1 cellular context compared by ENCODE assay signal in the genomic region with DNA sequence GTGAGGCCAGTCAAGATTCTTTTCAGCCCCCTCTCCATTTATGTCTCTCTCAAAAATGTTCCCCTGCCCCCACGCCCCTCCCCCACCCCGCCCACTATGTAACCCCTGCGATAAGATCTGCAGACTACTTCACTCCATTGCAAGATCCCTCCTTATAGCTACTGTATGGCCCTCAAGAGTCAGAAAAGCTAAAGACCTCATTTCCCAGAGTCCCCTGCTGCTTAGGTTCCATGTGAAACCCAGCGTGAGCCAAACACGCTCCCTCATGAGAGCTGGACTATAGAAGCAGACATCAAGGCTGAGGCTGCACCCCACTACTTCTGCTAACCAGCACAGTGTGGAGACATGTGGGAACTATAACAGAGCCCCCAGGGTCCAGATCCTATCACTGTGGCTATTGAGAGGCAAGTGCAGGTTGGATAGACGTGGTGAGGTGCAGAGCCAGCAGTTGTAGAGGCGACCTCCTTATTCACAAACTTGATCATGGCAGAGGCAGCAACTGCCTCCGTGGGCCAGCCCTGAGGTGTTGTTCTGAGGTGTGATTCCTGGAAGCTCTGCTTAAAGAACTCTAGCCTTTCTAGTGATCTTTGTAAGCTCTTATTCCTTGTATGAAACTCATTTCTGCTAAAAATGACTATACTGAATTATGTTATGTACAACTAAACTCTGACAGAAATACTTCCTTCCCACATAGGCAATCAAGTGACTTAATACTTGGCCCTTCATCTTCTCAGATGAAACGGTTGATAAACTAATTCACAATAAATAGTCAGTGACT.
TF ChIP-seq lines count a peak whose summit lies in the region.

No MANE protein-coding gene starts in this region.

TF ChIP-seq in K562, 482 proteins besides CTCF, POLR2A, EP300 and RAD21 (continued from another document and continues in another):
- TF ChIP-seq DEAF1 (CRISPR knock-in tag; IDR thresholded peaks at IDR 0.05) (no peak), ZNF77 (CRISPR knock-in tag; IDR thresholded peaks at IDR 0.05) (no peak), RNF2 (IDR thresholded peaks at IDR 0.05) (no peak), LEF1 (IDR thresholded peaks at IDR 0.05) (peak; percentile 29; the same call in 1 of the 2 replicates), CUX1 (CRISPR knock-in tag; IDR thresholded peaks at IDR 0.05) (no peak), SETDB1 (IDR thresholded peaks at IDR 0.05; ENCODE audit: low read length) (no peak), THRAP3 (IDR thresholded peaks at IDR 0.05; ENCODE audit: borderline replicate concordance) (no peak), RCOR1 (IDR thresholded peaks at IDR 0.05; ENCODE audit: borderline replicate concordance in 1 of 2, low read depth in 2 of 2, low read length in 2 of 2) (no peak), HNRNPLL (IDR thresholded peaks at IDR 0.05; ENCODE audit: low read depth, low read length, poor library complexity, severe bottlenecking) (no peak), NR2C1 (IDR thresholded peaks at IDR 0.05) (no peak), NR2C1 (tag; IDR thresholded peaks at IDR 0.05) (peak; percentile 60; the same call in 1 of the 2 replicates), ZNF583 (CRISPR knock-in tag; IDR thresholded peaks at IDR 0.05) (peak; percentile 29; the same call in 1 of the 2 replicates), CXXC5 (CRISPR knock-in tag; IDR thresholded peaks at IDR 0.05) (peak; percentile 50; the same call in 1 of the 2 replicates), HDAC8 (tag; IDR thresholded peaks at IDR 0.05) (no peak), TSC22D4 (tag; IDR thresholded peaks at IDR 0.05) (no peak), NFRKB (IDR thresholded peaks at IDR 0.05; ENCODE audit: low read depth) (no peak), ZFP36 (IDR thresholded peaks at IDR 0.05; ENCODE audit: low read depth, low read length, partially characterized antibody) (no peak), HBP1 (CRISPR knock-in tag; IDR thresholded peaks at IDR 0.05) (no peak), PRPF4 (IDR thresholded peaks at IDR 0.05; ENCODE audit: insufficient read depth, low read depth, low read length, poor library complexity, severe bottlenecking) (no peak), GATAD2B (IDR thresholded peaks at IDR 0.05; ENCODE audit: borderline replicate concordance) (no peak), PBX2 (CRISPR knock-in tag; IDR thresholded peaks at IDR 0.05; ENCODE audit: low read depth) (no peak), PBX2 (tag; conservative IDR thresholded peaks at IDR 0.05; ENCODE audit: low read depth) (no peak), KLF1 (tag; IDR thresholded peaks at IDR 0.05) (no peak), ZFX (CRISPR knock-in tag; IDR thresholded peaks at IDR 0.05) (no peak), ZFP30 (CRISPR knock-in tag; IDR thresholded peaks at IDR 0.05; ENCODE audit: borderline replicate concordance) (no peak), GATA2 (CRISPR knock-in tag; IDR thresholded peaks at IDR 0.05) (0 out of 2 replicates have a peak, but pooled peaks have one; percentile 10), SNIP1 (IDR thresholded peaks at IDR 0.05; ENCODE audit: low read depth) (no peak), FOS (IDR thresholded peaks at IDR 0.05; ENCODE audit: extremely low read depth, insufficient read length) (no peak), SMAD2 (IDR thresholded peaks at IDR 0.05; ENCODE audit: low read depth, low read length) (no peak), ZNF232 (CRISPR knock-in tag; IDR thresholded peaks at IDR 0.05) (no peak), MBD2 (IDR thresholded peaks at IDR 0.05; ENCODE audit: borderline replicate concordance, low read depth) (no peak), ZNF695 (CRISPR knock-in tag; IDR thresholded peaks at IDR 0.05) (no peak), ZFP91 (CRISPR knock-in tag; IDR thresholded peaks at IDR 0.05) (no peak), HNRNPUL1 (IDR thresholded peaks at IDR 0.05; ENCODE audit: low read length) (no peak), CTBP1 (IDR thresholded peaks at IDR 0.05; ENCODE audit: borderline replicate concordance) (no peak), DMBX1 (CRISPR knock-in tag; IDR thresholded peaks at IDR 0.05; ENCODE audit: borderline replicate concordance) (peak; percentile 90), SMAD4 (CRISPR knock-in tag; conservative IDR thresholded peaks at IDR 0.05) (peak; percentile 58; the same call in 1 of the 2 replicates), POU5F1 (IDR thresholded peaks at IDR 0.05; ENCODE audit: borderline replicate concordance, low read depth, low read length, partially characterized antibody) (no peak), ASH1L (IDR thresholded peaks at IDR 0.05; ENCODE audit: borderline replicate concordance, low read depth, partially characterized antibody) (no peak), COPS2 (conservative IDR thresholded peaks at IDR 0.05) (no peak), ZNF175 (CRISPR knock-in tag; IDR thresholded peaks at IDR 0.05; ENCODE audit: low read depth) (peak; percentile 55; the same call in 1 of the 2 replicates)
- TF ChIP-seq, protein P1, sequence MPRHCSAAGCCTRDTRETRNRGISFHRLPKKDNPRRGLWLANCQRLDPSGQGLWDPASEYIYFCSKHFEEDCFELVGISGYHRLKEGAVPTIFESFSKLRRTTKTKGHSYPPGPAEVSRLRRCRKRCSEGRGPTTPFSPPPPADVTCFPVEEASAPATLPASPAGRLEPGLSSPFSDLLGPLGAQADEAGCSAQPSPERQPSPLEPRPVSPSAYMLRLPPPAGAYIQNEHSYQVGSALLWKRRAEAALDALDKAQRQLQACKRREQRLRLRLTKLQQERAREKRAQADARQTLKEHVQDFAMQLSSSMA (CRISPR knock-in tag; IDR thresholded peaks at IDR 0.05), result no peak
- TF ChIP-seq, protein P2, sequence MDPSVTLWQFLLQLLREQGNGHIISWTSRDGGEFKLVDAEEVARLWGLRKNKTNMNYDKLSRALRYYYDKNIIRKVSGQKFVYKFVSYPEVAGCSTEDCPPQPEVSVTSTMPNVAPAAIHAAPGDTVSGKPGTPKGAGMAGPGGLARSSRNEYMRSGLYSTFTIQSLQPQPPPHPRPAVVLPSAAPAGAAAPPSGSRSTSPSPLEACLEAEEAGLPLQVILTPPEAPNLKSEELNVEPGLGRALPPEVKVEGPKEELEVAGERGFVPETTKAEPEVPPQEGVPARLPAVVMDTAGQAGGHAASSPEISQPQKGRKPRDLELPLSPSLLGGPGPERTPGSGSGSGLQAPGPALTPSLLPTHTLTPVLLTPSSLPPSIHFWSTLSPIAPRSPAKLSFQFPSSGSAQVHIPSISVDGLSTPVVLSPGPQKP (CRISPR knock-in tag; IDR thresholded peaks at IDR 0.05), result no peak
